In the genomic region with DNA sequence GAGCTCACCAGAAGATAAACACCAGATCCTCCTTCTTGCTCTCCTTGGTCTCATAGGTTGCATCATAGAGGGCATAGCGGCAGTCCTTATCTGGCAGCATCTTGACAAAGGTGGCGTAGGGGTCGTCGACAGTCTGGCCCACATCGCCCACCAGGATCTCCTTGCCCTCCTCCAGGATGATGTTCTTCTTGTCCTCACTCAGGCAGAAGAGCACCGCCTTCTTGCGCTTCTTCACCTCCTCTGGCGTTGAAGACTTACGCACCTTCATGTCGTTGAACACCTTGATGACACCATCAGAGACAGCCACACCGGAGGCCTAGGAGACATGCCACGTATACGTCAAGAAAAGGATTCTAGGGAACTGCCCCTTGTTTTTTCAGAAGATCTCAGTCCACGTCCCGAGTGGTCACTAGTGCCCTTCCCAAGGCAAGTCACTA, we compare ENCODE assay signal across 9 cellular contexts. TPM values are rescaled to one million over a fixed set of nuclear protein-coding genes. Genes with fewer than 3 reads are reported as not detected.
DNase-seq lines count a peak whose midpoint lies in the region; ATAC-seq and TF ChIP-seq lines count a peak whose summit lies in the region.
"Had no signal": no experiment of that assay in that cellular context is flagged by ENCODE, and none has a peak within 500 bp of the region (broad histone marks: within the 10 kb centered on the region; RNA-seq: fewer than 3 reads in every experiment).

No MANE protein-coding gene starts in this region.

- 77% methylated on average over 15 of the region's 15 CpGs for WGBS in esophagus muscularis mucosa
- WGBS in gastroesophageal sphincter (ENCODE audit: low coverage in 1 of 2), 2 donors: 52% methylated on average over 9 of the region's 15 CpGs; no CpG with 5 or more reads in 1 of the 2 donors

- H3K4me1 ChIP-seq in RWPE2 (ENCODE audit: insufficient read depth, poor library complexity, severe bottlenecking): no peaks in the 10 kb centered on the region
- H3K4me1 ChIP-seq in esophagus muscularis mucosa: peaks cover 25 to 61% (median 54%) of the 10 kb centered on the region in 4 donors
- peaks cover 0 to 68% (median 13%) of the 10 kb centered on the region in 3 donors for H3K4me1 ChIP-seq in gastroesophageal sphincter

- H3K36me3 ChIP-seq in RWPE2 (ENCODE audit: low read depth): peaks cover 46% of the 10 kb centered on the region
- peaks cover 22 to 59% (median 53%) of the 10 kb centered on the region in 4 donors for H3K36me3 ChIP-seq in esophagus muscularis mucosa
- peaks cover 0 to 55% of the 10 kb centered on the region in 2 donors for H3K36me3 ChIP-seq in gastroesophageal sphincter

- H3K27me3 ChIP-seq in RWPE2 (ENCODE audit: insufficient read depth, poor library complexity, severe bottlenecking): no peaks in the 10 kb centered on the region
- no peaks in the 10 kb centered on the region for H3K27me3 ChIP-seq in esophagus muscularis mucosa
- H3K27me3 ChIP-seq in gastroesophageal sphincter: no peaks in the 10 kb centered on the region

- TF ChIP-seq CTCF in GM12875 (IDR thresholded peaks at IDR 0.05; ENCODE audit: borderline replicate concordance, insufficient read depth, low read depth, low read length) (no peak), RWPE2 (IDR thresholded peaks at IDR 0.05; ENCODE audit: poor library complexity, severe bottlenecking) (no peak), esophagus muscularis mucosa (IDR thresholded peaks at IDR 0.05) (no peak), retinal pigment epithelial cell (conservative IDR thresholded peaks at IDR 0.05; ENCODE audit: low read depth, low read length) (no peak), gastroesophageal sphincter (IDR thresholded peaks at IDR 0.05) (no peak), GM13976 (IDR thresholded peaks at IDR 0.05; ENCODE audit: borderline replicate concordance, control extremely low read depth, extremely low read depth, insufficient read depth, missing control alignments) (no peak)

- no peaks in the 10 kb centered on the region for H3K9me3 ChIP-seq in RWPE2 (ENCODE audit: severe bottlenecking)
- peaks cover 0 to 8% (median 3%) of the 10 kb centered on the region in 4 donors for H3K9me3 ChIP-seq in esophagus muscularis mucosa
- peaks cover 0 to 8% (median 0%) of the 10 kb centered on the region in 3 donors for H3K9me3 ChIP-seq in gastroesophageal sphincter

- H3K27ac ChIP-seq in RWPE2 (ENCODE audit: poor library complexity, severe bottlenecking): peak overlapping the region; percentile 91
- H3K27ac ChIP-seq in esophagus muscularis mucosa (replicated peaks in 1 of 4): peak overlapping the region in 2 of 4 donors; percentile 98 to 100
- peak overlapping the region in 2 of 4 donors; percentile 90 to 99 for H3K27ac ChIP-seq in gastroesophageal sphincter

- H3K4me3 ChIP-seq in GM12875 (ENCODE audit: low read depth, low read length) (peak overlapping the region; percentile 93), RWPE2 (ENCODE audit: severe bottlenecking) (no peak overlapping the region), esophagus muscularis mucosa (peak overlapping the region; percentile 98 to 100 (median 99)), retinal pigment epithelial cell (ENCODE audit: low read length) (peak overlapping the region; percentile 96), gastroesophageal sphincter (peak overlapping the region in 1 of 2 donors; percentile 95)

- no peak for TF ChIP-seq POLR2A in esophagus muscularis mucosa (IDR thresholded peaks at IDR 0.05; ENCODE audit: low read depth)
- TF ChIP-seq POLR2A in gastroesophageal sphincter (IDR thresholded peaks at IDR 0.05): no peak

- ATAC-seq in RWPE2 (ENCODE audit: low read depth) (no peak), gastroesophageal sphincter (no peak), GM21786 (IDR thresholded peaks at IDR 0.05; ENCODE audit: unreplicated experiment) (no peak)

- no peak for DNase-seq in RWPE2 (ENCODE audit: low spot score)
- DNase-seq in esophagus muscularis mucosa (ENCODE audit: extremely low spot score): no peak
- no peak for DNase-seq in retinal pigment epithelial cell (ENCODE audit: low read depth)
- no peak for DNase-seq in NCI-H1417 treated with DMSO at 0.1 percent for 48 hours (lab: John Stamatoyannopoulos, UW)
- no peak for DNase-seq in GM13976 (ENCODE audit: low spot score)
- DNase-seq: NCI-H2227 treated with DMSO at 0.1 percent for 48 hours had no signal

- intact Hi-C loops in esophagus muscularis mucosa (cut with DNase I): no loop called here

- in situ Hi-C loops in GM13976 (cut with MboI; ENCODE audit: low sequenced_read_pairs, unreplicated experiment): no loop called here

- TF ChIP-seq EP300 in esophagus muscularis mucosa (IDR thresholded peaks at IDR 0.05) (no peak), gastroesophageal sphincter (IDR thresholded peaks at IDR 0.05) (no peak)

RNA-seq across cellular contexts. Expression of a gene that starts 2.0 kb away (rescaled TPM):
- total RNA-seq in esophagus muscularis mucosa: 100 to 1,000 TPM; 610 to 793 (median 738) TPM
- 100 to 1,000 TPM; 559 to 895 (median 639) TPM for total RNA-seq in gastroesophageal sphincter

RNA-seq across cellular contexts. Expression of a gene that starts 4.3 kb away (rescaled TPM):
- total RNA-seq in esophagus muscularis mucosa (10 to 100 TPM; 42.2 to 74.2 (median 58.3) TPM), gastroesophageal sphincter (10 to 100 TPM; 37.2 to 71.7 (median 60.8) TPM)

RNA-seq across cellular contexts. Expression of a gene that starts 16.7 kb away (rescaled TPM):
- 100 to 1,000 TPM in 1 of 4 donors, 10 to 100 TPM in 3; 71.8 to 111 (median 82.2) TPM for total RNA-seq in esophagus muscularis mucosa
- 10 to 100 TPM; 55.6 to 92.8 (median 81.2) TPM for total RNA-seq in gastroesophageal sphincter

RNA-seq across cellular contexts. Expression of a gene that starts 22.2 kb away (rescaled TPM):
- total RNA-seq in esophagus muscularis mucosa: under 1 TPM; 0.33 to 0.78 (median 0.41) TPM
- total RNA-seq in gastroesophageal sphincter: under 1 TPM in 1 of 4 donors, not detected in 3; 0.13 TPM

RNA-seq across cellular contexts. Expression of a gene that starts 23.7 kb away (rescaled TPM):
- total RNA-seq in esophagus muscularis mucosa (1 to 10 TPM in 3 of 4 donors, under 1 TPM in 1; 0.83 to 2.7 (median 1.5) TPM), gastroesophageal sphincter (1 to 10 TPM in 1 of 4 donors, under 1 TPM in 2, not detected in 1; 0.52 to 3.6 (median 0.94) TPM)
